27 cellular contexts compared by ENCODE assay signal in the genomic region with DNA sequence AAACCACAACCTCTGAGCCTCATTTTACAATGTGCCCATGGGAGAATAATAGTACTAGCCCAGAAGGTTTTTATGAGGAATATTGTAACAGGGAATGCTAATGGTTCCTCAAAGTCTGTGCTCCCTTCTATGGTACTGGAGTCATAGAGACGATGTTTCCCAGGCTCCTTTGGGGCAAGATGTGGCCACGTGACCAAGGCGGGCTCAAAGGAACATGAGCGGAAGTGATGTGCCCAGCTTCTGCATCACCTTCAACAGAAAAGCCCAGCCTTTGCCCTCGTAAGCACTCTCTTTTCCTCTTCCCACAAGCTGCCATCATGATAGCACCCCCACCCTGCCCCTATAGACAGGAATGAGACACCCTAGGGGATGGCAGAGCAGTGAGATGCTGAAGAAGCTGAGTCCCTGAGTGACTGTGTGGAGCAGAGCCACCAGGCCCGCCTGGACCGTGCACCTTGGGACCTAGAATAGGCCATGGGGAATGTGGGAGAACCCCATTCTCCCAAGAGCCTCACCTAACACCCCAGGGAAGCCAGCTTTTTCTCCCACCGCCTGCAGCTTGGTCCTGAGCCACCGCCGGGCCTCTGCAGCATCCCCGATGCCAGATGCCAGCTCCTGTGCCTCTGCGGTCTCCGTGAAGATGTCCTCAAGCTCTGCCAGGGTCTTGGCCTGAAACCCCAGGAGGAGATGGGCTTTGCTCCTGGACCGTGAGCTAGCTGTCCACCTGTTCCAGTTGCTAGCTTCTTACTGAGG. TPM values are rescaled to one million over a fixed set of nuclear protein-coding genes. Genes with fewer than 3 reads are reported as not detected.
"Had no signal": no experiment of that assay in that cellular context is flagged by ENCODE, and none has a peak within 500 bp of the region (broad histone marks: within the 10 kb centered on the region; RNA-seq: fewer than 3 reads in every experiment).

No MANE protein-coding gene starts in this region.

- ATAC-seq: activated CD4-positive, alpha-beta T cell treated with anti-CD3 and anti-CD28 coated beads for 36 hours; gastrocnemius medialis; mucosa of descending colon; pancreas; right cardiac atrium; stimulated activated naive CD8-positive, alpha-beta T cell treated with anti-CD3 and anti-CD28 coated beads, Interleukin-15, Interleukin-2, amounts not matched to agents 100 U/mL and 50 U/mL, for 24 hours; upper lobe of right lung had no signal

- H3K27ac ChIP-seq: ascending aorta, brain microvascular endothelial cell, esophagus squamous epithelium, gastrocnemius medialis, pancreas, thyroid gland, upper lobe of right lung had no signal

- H3K9me3 Mint-ChIP-seq: activated B cell treated with CpG ODN at 0.5 μM for 24 hours had no signal

- H3K4me1 ChIP-seq: gastrocnemius medialis, pancreas, thyroid gland, upper lobe of right lung had no signal

- H3K4me3 ChIP-seq: ascending aorta, esophagus squamous epithelium, gastrocnemius medialis, mucosa of descending colon, pancreas, thyroid gland, upper lobe of right lung had no signal

- H3K4me3 Mint-ChIP-seq: activated B cell treated with CpG ODN at 0.5 μM for 24 hours; activated CD4-positive, alpha-beta T cell treated with anti-CD3 and anti-CD28 coated beads for 36 hours had no signal

- H3K27me3 Mint-ChIP-seq: activated B cell treated with CpG ODN at 0.5 μM for 24 hours; activated CD4-positive, alpha-beta T cell treated with anti-CD3 and anti-CD28 coated beads for 36 hours had no signal

- H3K27me3 ChIP-seq: ascending aorta, brain microvascular endothelial cell, esophagus squamous epithelium, gastrocnemius medialis, pancreas, thyroid gland had no signal

- H3K9me3 ChIP-seq: ascending aorta, esophagus squamous epithelium, gastrocnemius medialis, mucosa of descending colon, pancreas, thyroid gland, upper lobe of right lung had no signal

- H3K27ac Mint-ChIP-seq: activated B cell treated with CpG ODN at 0.5 μM for 24 hours; activated CD4-positive, alpha-beta T cell treated with anti-CD3 and anti-CD28 coated beads for 36 hours had no signal

- DNase-seq: activated B cell treated with CpG ODN at 0.5 μM for 24 hours; activated CD4-positive, alpha-beta T cell treated with anti-CD3 and anti-CD28 coated beads for 36 hours; activated CD4-positive, alpha-beta T cell treated with anti-CD3 and anti-CD28 coated beads, Interleukin-2, amount 50 U/mL, for 4 hours; activated naive CD4-positive, alpha-beta T cell treated with Interleukin-2 at 50 U/mL for 16 hours; activated T-cell treated with anti-CD3 and anti-CD28 coated beads, Interleukin-2, amount 50 U/mL, for 48 hours; brain microvascular endothelial cell; central memory CD4-positive, alpha-beta T cell; effector memory CD4-positive, alpha-beta T cell; esophagus squamous epithelium; gastrocnemius medialis; head of caudate nucleus; hypothalamus; left cardiac atrium; mesenchymal stem cell; mucosa of descending colon; right cardiac atrium; stimulated activated CD4-positive, alpha-beta T cell treated with anti-CD3 and anti-CD28 coated beads, Interleukin-4, amount 100 ng/mL, for 24 hours; stimulated activated naive CD8-positive, alpha-beta T cell treated with anti-CD3 and anti-CD28 coated beads, Interleukin-15, Interleukin-2, amounts not matched to agents 100 U/mL and 50 U/mL, for 24 hours; substantia nigra; T1000; thyroid gland; upper lobe of right lung had no signal

- H3K36me3 ChIP-seq: ascending aorta, brain microvascular endothelial cell, gastrocnemius medialis, pancreas, thyroid gland had no signal

- FAIRE-seq: islet of Langerhans, pancreas had no signal

RNA-seq across cellular contexts. Expression of a gene that starts 22.2 kb away (rescaled TPM):
- total RNA-seq: dermis microvascular lymphatic vessel endothelial cell, pulmonary artery endothelial cell had no signal
